Comparison of ENCODE assay signal across 27 cellular contexts in genomic region chr21:42280356-42281195, GRCh38. TPM values are rescaled to one million over a fixed set of nuclear protein-coding genes. Genes with fewer than 3 reads are reported as not detected.
"Had no signal": no experiment of that assay in that cellular context is flagged by ENCODE, and none has a peak within 500 bp of the region (broad histone marks: within the 10 kb centered on the region; RNA-seq: fewer than 3 reads in every experiment).

No MANE protein-coding gene starts in this region.

- H3K27ac ChIP-seq: ascending aorta, cardiac muscle cell, SJCRH30 had no signal

- DNase-seq: activated CD4-positive, alpha-beta T cell treated with anti-CD3 and anti-CD28 coated beads for 36 hours; activated CD4-positive, alpha-beta T cell treated with anti-CD3 and anti-CD28 coated beads, Interleukin-2, amount 10 ng/mL, durations not matched to agents 7 days and 5 days; activated CD4-positive, alpha-beta T cell treated with anti-CD3 and anti-CD28 coated beads, Interleukin-2, amount 50 U/mL, for 48 hours; activated CD8-positive, alpha-beta T cell treated with anti-CD3 and anti-CD28 coated beads, Interleukin-2, amount 10 ng/mL, durations not matched to agents 7 days and 5 days; activated gamma-delta T cell; activated naive CD4-positive, alpha-beta T cell treated with Interleukin-2 at 50 U/mL for 16 hours; activated naive CD8-positive, alpha-beta T cell treated with anti-CD3 and anti-CD28 coated beads, Interleukin-2, amount 10 ng/mL, durations not matched to agents 7 days and 5 days; activated T-cell treated with anti-CD3 and anti-CD28 coated beads, Interleukin-2, amount 50 U/mL, for 24 hours; amygdala; MM.1S; MV-4-11; NCI-H1092; NCI-H1436 treated with DMSO at 0.1 percent for 48 hours; NCI-H1694 treated with DMSO at 0.1 percent for 48 hours; NCI-H2029; NCI-H345; NCI-H524 treated with DMSO at 0.1 percent for 48 hours; SHP77; SJCRH30; SK-N-SH had no signal

- H3K4me1 ChIP-seq: ascending aorta, SJCRH30 had no signal

- H3K9ac ChIP-seq: SK-N-SH had no signal

- H3K4me2 ChIP-seq: SK-N-SH had no signal

- H3K27me3 ChIP-seq: ascending aorta, cardiac muscle cell had no signal

- H3K4me3 ChIP-seq: ascending aorta, cardiac muscle cell, SJCRH30 had no signal

- H3K36me3 ChIP-seq: ascending aorta, cardiac muscle cell, SJCRH30 had no signal

- ATAC-seq: activated CD4-positive, alpha-beta T cell treated with anti-CD3 and anti-CD28 coated beads for 36 hours; activated CD4-positive, CD25-positive, alpha-beta regulatory T cell treated with anti-CD3 and anti-CD28 coated beads, Interleukin-2, amount 50 U/mL, for 24 hours; activated CD8-positive, alpha-beta T cell treated with anti-CD3 and anti-CD28 coated beads, Interleukin-2, amount 10 ng/mL, durations not matched to agents 7 days and 5 days; Panc1; WTC11 had no signal

- H3K9me3 ChIP-seq: ascending aorta, SJCRH30, SK-N-SH had no signal

RNA-seq across cellular contexts. Expression of gene TFF3, which starts 34.6 kb away (rescaled TPM):
- total RNA-seq: activated CD4-positive, alpha-beta T cell treated with anti-CD3 and anti-CD28 coated beads for 36 hours; activated CD4-positive, alpha-beta T cell treated with anti-CD3 and anti-CD28 coated beads, Interleukin-2, amount 10 ng/mL, durations not matched to agents 7 days and 5 days; activated CD8-positive, alpha-beta T cell treated with anti-CD3 and anti-CD28 coated beads, Interleukin-2, amount 10 ng/mL, durations not matched to agents 7 days and 5 days; activated naive CD8-positive, alpha-beta T cell treated with anti-CD3 and anti-CD28 coated beads, Interleukin-2, amount 10 ng/mL, durations not matched to agents 7 days and 5 days; activated T-helper 2 cell treated with anti-CD3 and anti-CD28 coated beads, Interferon-gamma antibody, Interleukin-2, Interleukin-4, amounts not matched to agents 10 μg/mL and 5 μg/mL and 100 μg/mL, durations not matched to agents 14 hours and 24 hours and 36 hours; ascending aorta; cardiac muscle cell; NCI-H460 had no signal
- polyA plus RNA-seq: SK-N-SH had no signal
